Comparison of ENCODE assay signal across 13 cellular contexts in the genomic region with DNA sequence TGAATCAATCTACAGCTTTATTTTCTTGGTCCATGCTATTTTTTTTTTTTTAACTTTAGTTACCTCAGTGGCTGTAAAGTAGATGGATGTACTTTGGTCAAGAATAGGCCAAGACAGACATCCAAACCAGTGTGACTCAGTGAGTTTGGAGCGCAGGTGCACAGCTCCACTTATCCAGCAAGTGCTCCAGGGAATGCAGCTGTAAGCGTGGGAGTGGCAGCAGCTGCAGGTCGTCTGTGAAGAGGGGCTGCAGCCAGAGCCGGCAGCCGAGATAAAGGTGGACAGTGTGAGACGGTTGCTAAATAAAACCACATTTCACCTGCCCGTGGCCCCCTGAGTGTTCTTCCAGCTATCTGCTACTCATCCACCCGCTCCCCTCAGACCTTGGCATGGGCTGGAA.
"Had no signal": no experiment of that assay in that cellular context is flagged by ENCODE, and none has a peak within 500 bp of the region (broad histone marks: within the 10 kb centered on the region; RNA-seq: fewer than 3 reads in every experiment).

No MANE protein-coding gene starts in this region.

- DNase-seq: dorsolateral prefrontal cortex; effector CD4-positive, alpha-beta T cell; hypothalamus; mesenchymal stem cell; mucosa of descending colon; naive B cell; stimulated activated CD4-positive, alpha-beta T cell treated with anti-CD3 and anti-CD28 coated beads, Interleukin-12 subunit alpha, Interleukin-12 subunit beta, amount 100 ng/mL, for 4 hours; stimulated activated CD4-positive, alpha-beta T cell treated with anti-CD3 and anti-CD28 coated beads, Interleukin-2, amount 100 ng/mL, for 24 hours; stimulated activated CD4-positive, alpha-beta T cell treated with anti-CD3 and anti-CD28 coated beads, Interleukin-4, amount 100 ng/mL, for 24 hours; stimulated activated naive CD8-positive, alpha-beta T cell treated with anti-CD3 and anti-CD28 coated beads, Interleukin-15, Interleukin-2, amounts not matched to agents 100 U/mL and 50 U/mL, for 24 hours; substantia nigra; testis; tibial artery had no signal
